ENCODE assay signal across 25 cellular contexts in the genomic region with DNA sequence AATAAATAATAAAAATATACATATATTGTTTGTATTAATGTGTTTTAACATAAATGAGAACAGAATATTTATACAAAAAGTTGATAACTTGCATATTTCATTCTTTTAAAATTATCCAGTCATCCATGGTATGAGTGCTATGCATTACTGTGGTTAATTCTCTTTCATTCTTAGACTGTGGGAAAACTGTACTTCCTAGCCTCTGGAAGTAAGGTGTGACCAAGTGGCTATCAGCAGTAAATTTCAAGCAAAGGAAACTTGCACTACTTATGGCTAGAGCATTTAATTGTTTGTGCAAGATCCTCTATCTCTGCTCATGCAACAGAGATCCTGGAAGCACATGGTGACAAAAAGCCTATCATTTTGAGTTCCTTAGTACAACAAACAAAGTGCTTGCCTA.
A peak's percentile ranks its signal among the peaks of the same experiment; 100 is the strongest.
DNase-seq lines count a peak whose midpoint lies in the region; ATAC-seq, FAIRE-seq and TF ChIP-seq lines count a peak whose summit lies in the region.
"Had no signal": no experiment of that assay in that cellular context is flagged by ENCODE, and none has a peak within 500 bp of the region (broad histone marks: within the 10 kb centered on the region; RNA-seq: fewer than 3 reads in every experiment).

No MANE protein-coding gene starts in this region.

- no peak overlapping the region for H3K23ac ChIP-seq in mesenchymal stem cell (ENCODE audit: low read length in 2 of 2)

- H3K9ac ChIP-seq in mesenchymal stem cell (ENCODE audit: low read length): no peak overlapping the region
- H3K9ac ChIP-seq: parathyroid adenoma had no signal

- H3K14ac ChIP-seq in mesenchymal stem cell (ENCODE audit: low read length in 2 of 2): peak overlapping the region in 1 of 2 experiments; percentile 35

- no peak overlapping the region for H2BK15ac ChIP-seq in mesenchymal stem cell (ENCODE audit: low read depth, poor library complexity, severe bottlenecking)

- no peak overlapping the region for H3K4me3 ChIP-seq in choroid plexus epithelial cell (ENCODE audit: low read depth, low read length)
- no peak overlapping the region for H3K4me3 ChIP-seq in mesenchymal stem cell (ENCODE audit: insufficient read depth in 1 of 2, low read depth in 1 of 2, low read length in 2 of 2)
- H3K4me3 ChIP-seq: A549, dorsolateral prefrontal cortex, HAP-1, sigmoid colon had no signal

- FAIRE-seq in RCC 7860 (lab: Jason Lieb, UNC): peak; percentile 73
- FAIRE-seq: A549, bronchial epithelial cell had no signal

- no peak overlapping the region for H3K4ac ChIP-seq in mesenchymal stem cell (ENCODE audit: low read depth in 1 of 2, low read length in 2 of 2)

- no peak overlapping the region for H4K8ac ChIP-seq in mesenchymal stem cell (ENCODE audit: low read length)

- H3K4me2 ChIP-seq in mesenchymal stem cell (ENCODE audit: low read length, poor library complexity, severe bottlenecking): no peak overlapping the region
- H3K4me2 ChIP-seq: A549 had no signal

- no peaks in the 10 kb centered on the region for H3K36me3 ChIP-seq in mesenchymal stem cell (ENCODE audit: control insufficient read depth in 1 of 2, insufficient read depth in 2 of 2, low read depth in 1 of 2, low read length in 2 of 2)
- H3K36me3 ChIP-seq: HAP-1, sigmoid colon had no signal

- peak overlapping the region; percentile 57 for H3K27ac ChIP-seq in mesenchymal stem cell (ENCODE audit: low read length, poor library complexity, severe bottlenecking)
- H3K27ac ChIP-seq: A549, dorsolateral prefrontal cortex, foreskin keratinocyte, parathyroid adenoma, RWPE1, sigmoid colon had no signal

- H3K27me3 ChIP-seq in mesenchymal stem cell (ENCODE audit: control insufficient read depth in 1 of 2, insufficient read depth in 1 of 2, low read length in 2 of 2): no peaks in the 10 kb centered on the region
- H3K27me3 ChIP-seq: dorsolateral prefrontal cortex, foreskin keratinocyte, sigmoid colon had no signal

- no peak overlapping the region for H2AK5ac ChIP-seq in mesenchymal stem cell (ENCODE audit: low read length, severe bottlenecking)

- H3K18ac ChIP-seq in mesenchymal stem cell (ENCODE audit: low read depth in 1 of 2, low read length in 2 of 2): peak overlapping the region in 1 of 2 experiments; percentile 18

- H4K91ac ChIP-seq in mesenchymal stem cell (ENCODE audit: low read length): no peak overlapping the region

- no peak overlapping the region for H2AFZ ChIP-seq in mesenchymal stem cell (ENCODE audit: low read depth, low read length)
- H2AFZ ChIP-seq: parathyroid adenoma had no signal

- ATAC-seq in GM21619 (IDR thresholded peaks at IDR 0.05; ENCODE audit: unreplicated experiment) (no peak), GM21786 (IDR thresholded peaks at IDR 0.05; ENCODE audit: unreplicated experiment) (no peak), GM18868 (IDR thresholded peaks at IDR 0.05; ENCODE audit: unreplicated experiment) (no peak)
- ATAC-seq: A549, foreskin keratinocyte had no signal

- no peak overlapping the region for H2BK12ac ChIP-seq in mesenchymal stem cell (ENCODE audit: low read length in 2 of 2)

- no peak overlapping the region for H2BK5ac ChIP-seq in mesenchymal stem cell (ENCODE audit: low read depth, low read length, poor library complexity, severe bottlenecking)

- H3K79me1 ChIP-seq in mesenchymal stem cell (replicated peaks; ENCODE audit: low read length, poor library complexity, severe bottlenecking): no peaks in the 10 kb centered on the region

- no peak overlapping the region for H2BK120ac ChIP-seq in mesenchymal stem cell (ENCODE audit: low read depth, low read length)

- DNase-seq in Daoy (ENCODE audit: low read depth): peak; percentile 2
- no peak for DNase-seq in RCC 7860 (ENCODE audit: low spot score)
- DNase-seq in choroid plexus epithelial cell (ENCODE audit: low read depth): peak; percentile 43
- DNase-seq in mesenchymal stem cell: peak; percentile 15
- DNase-seq in D341Med (ENCODE audit: low spot score): no peak
- DNase-seq: activated B cell treated with CpG ODN at 0.5 μM for 24 hours; activated CD4-positive, alpha-beta T cell treated with anti-CD3 and anti-CD28 coated beads, Interleukin-2, amount 50 U/mL, for 4 hours; activated CD8-positive, alpha-beta memory T cell treated with anti-CD3 and anti-CD28 coated beads, Interleukin-2, amount 50 U/mL, for 4 hours; activated naive CD8-positive, alpha-beta T cell treated with anti-CD3 and anti-CD28 coated beads for 36 hours; DND-41; dorsolateral prefrontal cortex; Karpas-422; mammary epithelial cell; NCI-H1694 treated with DMSO at 0.1 percent for 48 hours; sigmoid colon; T1000 had no signal

- no peaks in the 10 kb centered on the region for H3K9me3 ChIP-seq in mesenchymal stem cell (ENCODE audit: control insufficient read depth, low read length)
- H3K9me3 ChIP-seq: A549, HAP-1, sigmoid colon had no signal

- H3K4me1 ChIP-seq in mesenchymal stem cell (ENCODE audit: control insufficient read depth, insufficient read depth, low read depth, low read length): peaks cover 2% of the 10 kb centered on the region
- H3K4me1 ChIP-seq: A549, foreskin keratinocyte, HAP-1, parathyroid adenoma, sigmoid colon had no signal

- TF ChIP-seq CTCF in choroid plexus epithelial cell (conservative IDR thresholded peaks at IDR 0.05; ENCODE audit: low read depth, low read length): no peak

Comparison
In these comparisons a context has a peak if more than half of its experiments do, and no peak if none do; other contexts are left out.
1. DNase-seq: peak in Daoy (single experiment), choroid plexus epithelial cell (single experiment) and mesenchymal stem cell (single experiment); none in RCC 7860 (single experiment) and D341Med (single experiment).